ENCODE assay signal across 13 cellular contexts in genomic region chr3:149459491-149460057, GRCh38. TPM values are rescaled to one million over a fixed set of nuclear protein-coding genes. Genes with fewer than 3 reads are reported as not detected.
"Had no signal": no experiment of that assay in that cellular context is flagged by ENCODE, and none has a peak within 500 bp of the region (broad histone marks: within the 10 kb centered on the region; RNA-seq: fewer than 3 reads in every experiment).

No MANE protein-coding gene starts in this region.

- H3K9me3 ChIP-seq: SJSA1, vagina had no signal

- H3K36me3 ChIP-seq: SJSA1, vagina had no signal

- H3K27me3 ChIP-seq: SJSA1, vagina had no signal

- H3K27ac ChIP-seq: SJSA1, vagina had no signal

- ATAC-seq: stimulated activated naive CD8-positive, alpha-beta T cell treated with anti-CD3 and anti-CD28 coated beads, Interleukin-15, amount 100 ng/mL, for 72 hours had no signal

- H3K4me3 ChIP-seq: SJSA1, vagina had no signal

- H3K4me1 ChIP-seq: vagina had no signal

- DNase-seq: activated CD4-positive, alpha-beta memory T cell treated with anti-CD3 and anti-CD28 coated beads for 36 hours; activated CD4-positive, CD25-positive, alpha-beta regulatory T cell treated with anti-CD3 and anti-CD28 coated beads, Interleukin-2, amount 50 U/mL, for 72 hours; activated naive CD8-positive, alpha-beta T cell treated with anti-CD3 and anti-CD28 coated beads, Interleukin-2, amount 10 ng/mL, durations not matched to agents 7 days and 5 days; central memory CD4-positive, alpha-beta T cell; dermis blood vessel endothelial cell; erythroblast; stimulated activated CD4-positive, alpha-beta T cell treated with anti-CD3 and anti-CD28 coated beads, Interleukin-15, amount 100 ng/mL, for 24 hours; stimulated activated CD4-positive, alpha-beta T cell treated with anti-CD3 and anti-CD28 coated beads, Interleukin-4, amount 100 ng/mL, for 4 hours; stimulated activated naive CD8-positive, alpha-beta T cell treated with anti-CD3 and anti-CD28 coated beads, Interleukin-15, amount 100 ng/mL, for 72 hours; SW 1271 had no signal

RNA-seq across cellular contexts. Expression of gene TM4SF4, which starts 14.9 kb away (rescaled TPM):
- total RNA-seq: activated CD4-positive, alpha-beta memory T cell treated with anti-CD3 and anti-CD28 coated beads for 36 hours; activated naive CD8-positive, alpha-beta T cell treated with anti-CD3 and anti-CD28 coated beads, Interleukin-2, amount 10 ng/mL, durations not matched to agents 7 days and 5 days; dermis blood vessel endothelial cell; pulmonary artery endothelial cell; SJSA1; vagina had no signal
